ENCODE assay signal across 8 cellular contexts in the genomic region with DNA sequence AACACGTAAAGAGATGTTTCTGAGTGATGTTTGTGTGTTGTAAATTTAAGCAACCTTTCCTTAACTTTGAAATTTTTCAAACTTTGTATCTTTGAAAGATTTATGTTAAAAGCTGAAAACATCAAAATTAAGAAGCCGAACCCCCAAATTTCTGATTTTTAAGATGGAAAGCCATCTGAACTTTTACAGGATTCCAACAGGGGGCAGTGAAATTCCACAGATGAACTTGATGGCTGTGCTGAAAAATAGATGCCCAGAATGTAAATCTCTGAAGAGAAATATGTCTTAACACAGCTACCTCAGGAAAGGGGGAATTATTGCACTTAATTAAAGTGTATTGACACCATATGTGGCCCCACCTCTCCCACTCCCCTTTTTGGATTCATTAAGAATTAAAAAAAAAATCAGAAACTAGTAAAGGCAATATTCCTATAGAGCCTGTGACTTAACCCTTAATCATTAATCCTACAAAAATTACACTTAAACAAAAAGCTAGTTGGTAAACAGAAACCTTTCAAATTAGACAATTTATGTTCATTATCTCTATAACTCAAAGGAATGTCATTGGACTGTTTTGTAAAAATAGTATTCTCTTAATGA.
DNase-seq lines count a peak whose midpoint lies in the region; ATAC-seq and TF ChIP-seq lines count a peak whose summit lies in the region.

No MANE protein-coding gene starts in this region.

- no peaks in the 10 kb centered on the region for H3K4me1 Mint-ChIP-seq in activated CD8-positive, alpha-beta memory T cell treated with anti-CD3 and anti-CD28 coated beads, Interleukin-2, amount 10 ng/mL, durations not matched to agents 7 days and 5 days

- peak; percentile 38 for TF ChIP-seq CTCF in psoas muscle (IDR thresholded peaks at IDR 0.05)

- no peak overlapping the region for H3K4me2 ChIP-seq in GM23248 (ENCODE audit: unreplicated experiment)

- CTCF ChIA-PET in activated CD8-positive, alpha-beta memory T cell treated with anti-CD3 and anti-CD28 coated beads, Interleukin-2, amount 10 ng/mL, durations not matched to agents 7 days and 5 days (lab: Charles Lee), result interaction anchor here (0.9 kb wide), 1 partner anchor 83 kb away, joined by 3 read pairs; no protein-coding TSS in a partner anchor

- H3K4me1 ChIP-seq in GM23248 (ENCODE audit: insufficient read depth) (no peaks in the 10 kb centered on the region), psoas muscle (no peaks in the 10 kb centered on the region)

- no peak overlapping the region for H2AFZ ChIP-seq in GM23248

- TF ChIP-seq POLR2A in erythroblast (IDR thresholded peaks at IDR 0.05; ENCODE audit: low read length), result no peak

- no peak overlapping the region for H3K27ac ChIP-seq in GM23248
- no peak overlapping the region for H3K27ac ChIP-seq in psoas muscle

- ATAC-seq in psoas muscle, result no peak
- ATAC-seq in HG02884 (IDR thresholded peaks at IDR 0.05; ENCODE audit: unreplicated experiment), result no peak
- no peak for ATAC-seq in activated CD8-positive, alpha-beta memory T cell treated with anti-CD3 and anti-CD28 coated beads, Interleukin-2, amount 10 ng/mL, durations not matched to agents 7 days and 5 days

- H3K4me3 ChIP-seq in GM23248 (no peak overlapping the region), psoas muscle (no peak overlapping the region)

- no peaks in the 10 kb centered on the region for H3K36me3 Mint-ChIP-seq in activated CD8-positive, alpha-beta memory T cell treated with anti-CD3 and anti-CD28 coated beads, Interleukin-2, amount 10 ng/mL, durations not matched to agents 7 days and 5 days

- no peak overlapping the region for H3K4me3 Mint-ChIP-seq in activated CD8-positive, alpha-beta memory T cell treated with anti-CD3 and anti-CD28 coated beads, Interleukin-2, amount 10 ng/mL, durations not matched to agents 7 days and 5 days

- 43 to 46% methylated on average over 2 of the region's 2 CpGs for WGBS in GM23248 (ENCODE audit: low coverage in 1 of 2, low lambda C conversion rate in 2 of 2, missing lambda C conversion rate in 2 of 2), 2 experiments
- 50 to 59% (median 57%) methylated on average over 2 of the region's 2 CpGs for WGBS in psoas muscle, 3 donors

- no peak overlapping the region for H3K9ac ChIP-seq in GM23248

- no peaks in the 10 kb centered on the region for H3F3A ChIP-seq in GM23248 (ENCODE audit: insufficient read depth)

- no peaks in the 10 kb centered on the region for H3K9me3 ChIP-seq in GM23248 (ENCODE audit: low read depth)
- no peaks in the 10 kb centered on the region for H3K9me3 ChIP-seq in psoas muscle

- intact Hi-C loops in psoas muscle (cut with DNase I), result loop anchor here in 1 of 2 donors (10.0 kb wide), 1 partner anchor 1768 kb away; no protein-coding TSS in a partner anchor

- no peaks in the 10 kb centered on the region for H4K20me1 ChIP-seq in GM23248 (ENCODE audit: insufficient read depth)

- H3K79me2 ChIP-seq in GM23248 (ENCODE audit: insufficient read depth), result no peaks in the 10 kb centered on the region

- H3K27me3 Mint-ChIP-seq in activated CD8-positive, alpha-beta memory T cell treated with anti-CD3 and anti-CD28 coated beads, Interleukin-2, amount 10 ng/mL, durations not matched to agents 7 days and 5 days, result no peaks in the 10 kb centered on the region

- in situ Hi-C loops in ACHN (cut with HindIII; ENCODE audit: low pct_ligation_motif_present, low pct_unique_long_range_greater_than_20kb, low sequenced_read_pairs) (no loop called here), GM23248 (cut with MboI) (loop anchor here (25.0 kb wide), 3 partner anchors 695 to 1770 kb away; a partner anchor contains a TSS)

- H3K9me2 ChIP-seq in GM23248 (ENCODE audit: insufficient read depth), result no peaks in the 10 kb centered on the region

- H3K27me3 ChIP-seq in GM23248 (replicated peaks; ENCODE audit: insufficient read depth), result no peaks in the 10 kb centered on the region
- H3K27me3 ChIP-seq in psoas muscle (ENCODE audit: insufficient read depth in 3 of 3, low read length in 2 of 3), result no peaks in the 10 kb centered on the region

- DNase-seq in ACHN (peak; percentile 49), GM23248 (peak; percentile 61), NCI-H748 treated with DMSO at 0.1 percent for 48 hours (lab: John Stamatoyannopoulos, UW) (peak; percentile 73), erythroblast (lab: John Stamatoyannopoulos, UW) (peak; percentile 11 to 43), psoas muscle (no peak), activated gamma-delta T cell (lab: John Stamatoyannopoulos, UW) (no peak)
- no peak for DNase-seq in activated CD8-positive, alpha-beta memory T cell treated with anti-CD3 and anti-CD28 coated beads, Interleukin-2, amount 10 ng/mL, durations not matched to agents 7 days and 5 days

- H3K36me3 ChIP-seq in GM23248 (ENCODE audit: low read depth), result no peaks in the 10 kb centered on the region
- no peaks in the 10 kb centered on the region for H3K36me3 ChIP-seq in psoas muscle (ENCODE audit: insufficient read depth in 1 of 2, low read depth in 1 of 2)

- no peaks in the 10 kb centered on the region for H3K9me3 Mint-ChIP-seq in activated CD8-positive, alpha-beta memory T cell treated with anti-CD3 and anti-CD28 coated beads, Interleukin-2, amount 10 ng/mL, durations not matched to agents 7 days and 5 days (ENCODE audit: low read depth)

- H3K27ac Mint-ChIP-seq in activated CD8-positive, alpha-beta memory T cell treated with anti-CD3 and anti-CD28 coated beads, Interleukin-2, amount 10 ng/mL, durations not matched to agents 7 days and 5 days, result no peak overlapping the region

Comparison
In these comparisons a context has a peak if more than half of its experiments do, and no peak if none do; other contexts are left out.
1. DNase-seq: peak in ACHN (single experiment), GM23248 (single experiment), NCI-H748 treated with DMSO at 0.1 percent for 48 hours (single experiment) and erythroblast (2 of 2); none in psoas muscle (0 of 2), activated gamma-delta T cell (single experiment) and activated CD8-positive, alpha-beta memory T cell treated with anti-CD3 and anti-CD28 coated beads, Interleukin-2, amount 10 ng/mL, durations not matched to agents 7 days and 5 days (single experiment).